Comparison of ENCODE assay signal across 8 cellular contexts in genomic region chr20:58389968-58390658, GRCh38. TPM values are rescaled to one million over a fixed set of nuclear protein-coding genes. Genes with fewer than 3 reads are reported as not detected.
A peak's percentile ranks its signal among the peaks of the same experiment; 100 is the strongest.
DNase-seq lines count a peak whose midpoint lies in the region; ATAC-seq and TF ChIP-seq lines count a peak whose summit lies in the region.

No MANE protein-coding gene starts in this region.

- no peak for ATAC-seq in natural killer cell
- ATAC-seq in GM21423 (IDR thresholded peaks at IDR 0.05; ENCODE audit: unreplicated experiment): no peak

- TF ChIP-seq CTCF in BE2C (IDR thresholded peaks at IDR 0.05; ENCODE audit: low read depth, low read length): no peak
- no peak for TF ChIP-seq CTCF in MM.1S (IDR thresholded peaks at IDR 0.05; ENCODE audit: low read length)
- TF ChIP-seq CTCF in dorsolateral prefrontal cortex (IDR thresholded peaks at IDR 0.05 in 54 of 56, conservative IDR thresholded peaks at IDR 0.05 in 2 of 56; ENCODE audit: low read depth in 1 of 56, partially characterized antibody in 56 of 56): no peak
- no peak for TF ChIP-seq CTCF in natural killer cell (IDR thresholded peaks at IDR 0.05)

- H3K27ac ChIP-seq in MM.1S (ENCODE audit: low read length) (peak overlapping the region; percentile 76; the same call in 1 of the 2 replicates), dorsolateral prefrontal cortex (peak overlapping the region in 41 of 59 donors; percentile 53 to 95 (median 87))

- H3K4me3 ChIP-seq in BE2C (ENCODE audit: low read depth, low read length): peak overlapping the region; percentile 72
- peak overlapping the region; percentile 84 for H3K4me3 ChIP-seq in MM.1S (ENCODE audit: low read length)
- H3K4me3 ChIP-seq in dorsolateral prefrontal cortex: peak overlapping the region; percentile 57 to 99 (median 86)

- intact Hi-C loops in dorsolateral prefrontal cortex (cut with DNase I) (loop anchor here (2.0 to 5.0 kb wide), 5 partner anchors 57 to 262 kb away; partner anchors contain the start of genes STX16 (in 2 of the 2) and RAB22A (in 1 of the 2)), natural killer cell (cut with micrococcal nuclease) (loop anchor here (5.0 kb wide), 1 partner anchor 83 kb away; the partner anchor contains the start of gene RAB22A)

- H3K27ac Mint-ChIP-seq in natural killer cell: peak overlapping the region; percentile 90 to 96

- H3K9ac ChIP-seq in MM.1S (ENCODE audit: low read length): peak overlapping the region; percentile 97

- no peaks in the 10 kb centered on the region for H3F3A ChIP-seq in MM.1S (ENCODE audit: insufficient read depth, low read length)

- peaks cover 3% of the 10 kb centered on the region; the same call in 1 of the 2 replicates for H3K9me3 ChIP-seq in BE2C
- H3K9me3 ChIP-seq in MM.1S (replicated peaks; ENCODE audit: insufficient read depth, low read length): no peaks in the 10 kb centered on the region

- peaks cover 12 to 17% of the 10 kb centered on the region in 2 donors for H3K27me3 Mint-ChIP-seq in natural killer cell (ENCODE audit: low read depth in 2 of 2)

- H3K4me1 Mint-ChIP-seq in natural killer cell: peaks cover 48 to 52% of the 10 kb centered on the region in 2 donors

- no peaks in the 10 kb centered on the region for H3K9me3 Mint-ChIP-seq in natural killer cell

- H3K4me1 ChIP-seq in BE2C (peaks cover 9% of the 10 kb centered on the region; the same call in 1 of the 2 replicates), MM.1S (ENCODE audit: low read length) (peaks cover 7% of the 10 kb centered on the region)

- H3K4me2 ChIP-seq in MM.1S (ENCODE audit: low read depth, low read length): peak overlapping the region; percentile 72

- H3K27me3 ChIP-seq in BE2C: no peaks in the 10 kb centered on the region
- H3K27me3 ChIP-seq in MM.1S (replicated peaks; ENCODE audit: insufficient read depth, low read length): no peaks in the 10 kb centered on the region
- no peaks in the 10 kb centered on the region for H3K27me3 ChIP-seq in dorsolateral prefrontal cortex

- peak overlapping the region; percentile 23; the same call in 1 of the 2 replicates for H2AFZ ChIP-seq in MM.1S (ENCODE audit: low read length)

- no peaks in the 10 kb centered on the region for H3K9me2 ChIP-seq in MM.1S (replicated peaks; ENCODE audit: insufficient read depth, low read length)

- DNase-seq in BE2C: no peak
- no peak for DNase-seq in MM.1S
- DNase-seq in dorsolateral prefrontal cortex: no peak
- no peak for DNase-seq in natural killer cell
- no peak for DNase-seq in dedifferentiated amniotic fluid mesenchymal stem cell (ENCODE audit: extremely low spot score)
- no peak for DNase-seq in stimulated activated CD4-positive, alpha-beta T cell treated with anti-CD3 and anti-CD28 coated beads, Interleukin-1b, Interleukin-23, amount 100 ng/mL, for 48 hours
- no peak for DNase-seq in SIG-M5 treated with dmso at 0.1 percent for 504 hours (lab: John Stamatoyannopoulos, UW; ENCODE audit: unreplicated experiment)

- peak overlapping the region; percentile 83 for H3K4me3 Mint-ChIP-seq in natural killer cell

- H3K36me3 ChIP-seq in BE2C (peaks cover 37% of the 10 kb centered on the region), MM.1S (replicated peaks; ENCODE audit: insufficient read depth, low read length) (no peaks in the 10 kb centered on the region)

- peaks cover 7% of the 10 kb centered on the region; the same call in 1 of the 2 replicates for H4K20me1 ChIP-seq in MM.1S (ENCODE audit: insufficient read depth, low read length)

- no peaks in the 10 kb centered on the region for H3K36me3 Mint-ChIP-seq in natural killer cell

- peaks cover 59% of the 10 kb centered on the region for H3K79me2 ChIP-seq in MM.1S (ENCODE audit: low read length)

RNA-seq across cellular contexts. Expression of gene VAPB, which starts 1.1 kb away (rescaled TPM):
- polyA plus RNA-seq in BE2C (2012; ENCODE audit: insufficient read depth, insufficient read length, low read depth): 83.5 TPM
- total RNA-seq in dorsolateral prefrontal cortex (100 to 1,000 TPM in 45 of 120 experiments, 10 to 100 TPM in 75; 59.1 to 124 (median 96.7) TPM), natural killer cell (10 to 100 TPM; 20.3 to 23.1 (median 21.3) TPM)
